Comparison of ENCODE assay signal across 10 cellular contexts in genomic region chr1:998051-998821, GRCh38. TPM values are rescaled to one million over a fixed set of nuclear protein-coding genes. Genes with fewer than 3 reads are reported as not detected.
A peak's percentile ranks its signal among the peaks of the same experiment; 100 is the strongest.
DNase-seq lines count a peak whose midpoint lies in the region; ATAC-seq and TF ChIP-seq lines count a peak whose summit lies in the region.
"Had no signal": no experiment of that assay in that cellular context is flagged by ENCODE, and none has a peak within 500 bp of the region (broad histone marks: within the 10 kb centered on the region; RNA-seq: fewer than 3 reads in every experiment).

No MANE protein-coding gene starts in this region.

- no peaks in the 10 kb centered on the region for H3K9me2 ChIP-seq in PC-9 (ENCODE audit: insufficient read depth)

- CTCF ChIA-PET in PC-9 (lab: Charles Lee), result no interaction called here

- BruUV-seq in PC-9 (replicated peaks; lab: Mats Ljungman, UMichigan), result TSS peak; percentile 0

- peaks cover 20 to 58% (median 47%) of the 10 kb centered on the region in 10 experiments; a peak in 19 of 20 replicates for H3K4me1 ChIP-seq in BLaER1 treated with 17β-estradiol and CSF1 and Interleukin-3, amounts not matched to agents 10 nM and 100 nM
- no peaks in the 10 kb centered on the region for H3K4me1 ChIP-seq in PC-9 (replicated peaks; ENCODE audit: insufficient read depth)
- peaks cover 3% of the 10 kb centered on the region for H3K4me1 ChIP-seq in foreskin keratinocyte

- no peak for TF ChIP-seq CTCF in PC-9 (conservative IDR thresholded peaks at IDR 0.05)
- no peak for TF ChIP-seq CTCF in fibroblast of villous mesenchyme (IDR thresholded peaks at IDR 0.05; ENCODE audit: insufficient read depth, low read depth, low read length)
- TF ChIP-seq CTCF in progenitor cell of endocrine pancreas (IDR thresholded peaks at IDR 0.05; ENCODE audit: unreplicated experiment), result no peak
- TF ChIP-seq CTCF in foreskin keratinocyte (conservative IDR thresholded peaks at IDR 0.05), result no peak

- peak overlapping the region; percentile 66 for H3K4me3 Mint-ChIP-seq in progenitor cell of endocrine pancreas (ENCODE audit: low read depth)

- DNase-seq in PC-9, result no peak
- no peak for DNase-seq in fibroblast of villous mesenchyme (ENCODE audit: low read depth)
- peak; percentile 44 for DNase-seq in progenitor cell of endocrine pancreas (ENCODE audit: low spot score, unreplicated experiment)
- DNase-seq in NCI-H82 treated with DMSO at 0.1 percent for 48 hours (lab: John Stamatoyannopoulos, UW; ENCODE audit: unreplicated experiment), result no peak
- no peak for DNase-seq in COLO829 (ENCODE audit: low spot score)
- no peak for DNase-seq in foreskin keratinocyte
- DNase-seq: effector CD8-positive, alpha-beta T cell had no signal

- H3F3A ChIP-seq in PC-9 (ENCODE audit: insufficient read depth, low read depth), result peaks cover 28% of the 10 kb centered on the region; the same call in 1 of the 2 replicates

- no peak for ATAC-seq in HG03571 (IDR thresholded peaks at IDR 0.05; ENCODE audit: unreplicated experiment)
- ATAC-seq in foreskin keratinocyte, result no peak

- no peak overlapping the region for H2AFZ ChIP-seq in PC-9

- no peaks in the 10 kb centered on the region for H3K36me3 ChIP-seq in BLaER1 treated with 17β-estradiol and CSF1 and Interleukin-3, amounts not matched to agents 10 nM and 100 nM
- H3K36me3 ChIP-seq in PC-9 (ENCODE audit: low read depth), result no peaks in the 10 kb centered on the region

- peaks cover 15% of the 10 kb centered on the region for H3K27me3 Mint-ChIP-seq in progenitor cell of endocrine pancreas

- no peaks in the 10 kb centered on the region for H3K9me3 Mint-ChIP-seq in progenitor cell of endocrine pancreas (ENCODE audit: low read depth)

- intact Hi-C loops in PC-9 (cut with micrococcal nuclease; ENCODE audit: unreplicated experiment), result no loop called here

- no peaks in the 10 kb centered on the region for H3K9me3 ChIP-seq in BLaER1 treated with 17β-estradiol and CSF1 and Interleukin-3, amounts not matched to agents 10 nM and 100 nM (replicated peaks in 1 of 11)
- H3K9me3 ChIP-seq in PC-9 (ENCODE audit: insufficient read depth, low read depth), result no peaks in the 10 kb centered on the region

- peaks cover 4% of the 10 kb centered on the region for H3K4me1 Mint-ChIP-seq in progenitor cell of endocrine pancreas (ENCODE audit: low read depth)

- peaks cover 28% of the 10 kb centered on the region for H3K79me2 ChIP-seq in PC-9 (ENCODE audit: low read depth)

- no peak overlapping the region; a peak in 1 of 22 replicates for H3K9ac ChIP-seq in BLaER1 treated with 17β-estradiol and CSF1 and Interleukin-3, amounts not matched to agents 10 nM and 100 nM
- H3K9ac ChIP-seq: KMS-11 had no signal

- POLR2A ChIA-PET in PC-9 (lab: Charles Lee; ENCODE audit: unreplicated experiment), result no interaction called here

- peak overlapping the region; percentile 24 for H3K27ac Mint-ChIP-seq in progenitor cell of endocrine pancreas

- no peaks in the 10 kb centered on the region for H3K36me3 Mint-ChIP-seq in progenitor cell of endocrine pancreas (ENCODE audit: insufficient read depth)

- no peak overlapping the region for H3K27ac ChIP-seq in BLaER1 treated with 17β-estradiol and CSF1 and Interleukin-3, amounts not matched to agents 10 nM and 100 nM
- H3K27ac ChIP-seq in PC-9, result no peak overlapping the region
- H3K27ac ChIP-seq in foreskin keratinocyte, result no peak overlapping the region
- H3K27ac ChIP-seq: KMS-11 had no signal

- H3K27me3 ChIP-seq in BLaER1 treated with 17β-estradiol and CSF1 and Interleukin-3, amounts not matched to agents 10 nM and 100 nM, result peaks cover 88 to 100% (median 98%) of the 10 kb centered on the region in 11 experiments
- no peaks in the 10 kb centered on the region for H3K27me3 ChIP-seq in PC-9 (ENCODE audit: insufficient read depth, low read depth)
- H3K27me3 ChIP-seq in foreskin keratinocyte, result peaks cover 45% of the 10 kb centered on the region

- peaks cover 0 to 64% (median 37%) of the 10 kb centered on the region in 11 experiments; a peak in 18 of 22 replicates for H4K20me1 ChIP-seq in BLaER1 treated with 17β-estradiol and CSF1 and Interleukin-3, amounts not matched to agents 10 nM and 100 nM
- peaks cover 16% of the 10 kb centered on the region for H4K20me1 ChIP-seq in PC-9 (ENCODE audit: insufficient read depth)

- H3K4me2 ChIP-seq in BLaER1 treated with 17β-estradiol and CSF1 and Interleukin-3, amounts not matched to agents 10 nM and 100 nM, result peak overlapping the region in 10 of 11 experiments; percentile 26 to 100 (median 90); a peak in 18 of 22 replicates
- H3K4me2 ChIP-seq in PC-9, result no peak overlapping the region; the same call in 1 of the 2 replicates
- H3K4me2 ChIP-seq: KMS-11 had no signal

- peak overlapping the region in 7 of 10 experiments; percentile 11 to 75 (median 62); a peak in 5 of 20 replicates for H3K4me3 ChIP-seq in BLaER1 treated with 17β-estradiol and CSF1 and Interleukin-3, amounts not matched to agents 10 nM and 100 nM
- no peak overlapping the region for H3K4me3 ChIP-seq in PC-9
- peak overlapping the region; percentile 25 for H3K4me3 ChIP-seq in fibroblast of villous mesenchyme (ENCODE audit: low read depth, low read length)

RNA-seq across cellular contexts. Expression of gene HES4, which starts 1.7 kb away (rescaled TPM):
- total RNA-seq in PC-9 (2021), result 19.2 and 41.8 TPM in 2 replicates
- 2.2 and 8.1 TPM in 2 replicates for total RNA-seq in fibroblast of villous mesenchyme
- total RNA-seq in progenitor cell of endocrine pancreas, result 83.8 and 87.4 TPM in 2 replicates
- 4.3 and 8.6 TPM in 2 replicates for total RNA-seq in foreskin keratinocyte
- 6.4 and 13.9 TPM in 2 replicates for polyA plus RNA-seq in foreskin keratinocyte

RNA-seq across cellular contexts. Expression of gene ISG15, which starts 15.1 kb away (rescaled TPM):
- total RNA-seq in PC-9 (2021), result 20.9 and 37.7 TPM in 2 replicates
- 132 and 137 TPM in 2 replicates for total RNA-seq in fibroblast of villous mesenchyme
- total RNA-seq in progenitor cell of endocrine pancreas, result 13.6 and 14.3 TPM in 2 replicates
- total RNA-seq in foreskin keratinocyte, result 300 and 424 TPM in 2 replicates
- 448 and 672 TPM in 2 replicates for polyA plus RNA-seq in foreskin keratinocyte

RNA-seq across cellular contexts. Expression of gene PERM1, which starts 16.3 kb away (rescaled TPM):
- total RNA-seq in PC-9 (2021) (0.60 and 0.81 TPM in 2 replicates), fibroblast of villous mesenchyme (under 0.01 and 0.43 TPM in 2 replicates), progenitor cell of endocrine pancreas (not detected in 2 replicates), foreskin keratinocyte (not detected in 2 replicates)
- polyA plus RNA-seq in foreskin keratinocyte, result not detected in 2 replicates

RNA-seq across cellular contexts. Expression of gene AGRN, which starts 21.7 kb away (rescaled TPM):
- total RNA-seq in PC-9 (2021), result 278 and 381 TPM in 2 replicates
- total RNA-seq in fibroblast of villous mesenchyme, result 77.0 and 95.9 TPM in 2 replicates
- total RNA-seq in progenitor cell of endocrine pancreas, result 330 and 335 TPM in 2 replicates
- total RNA-seq in foreskin keratinocyte, result 224 and 261 TPM in 2 replicates
- polyA plus RNA-seq in foreskin keratinocyte, result 174 and 192 TPM in 2 replicates

RNA-seq across cellular contexts. Expression of gene PLEKHN1, which starts 32.0 kb away (rescaled TPM):
- total RNA-seq in PC-9 (2021) (9.1 and 11.9 TPM in 2 replicates), fibroblast of villous mesenchyme (1.7 and 1.9 TPM in 2 replicates), progenitor cell of endocrine pancreas (1.1 and 1.9 TPM in 2 replicates), foreskin keratinocyte (3.0 and 4.6 TPM in 2 replicates)
- 3.4 and 4.2 TPM in 2 replicates for polyA plus RNA-seq in foreskin keratinocyte
